In the genomic region with DNA sequence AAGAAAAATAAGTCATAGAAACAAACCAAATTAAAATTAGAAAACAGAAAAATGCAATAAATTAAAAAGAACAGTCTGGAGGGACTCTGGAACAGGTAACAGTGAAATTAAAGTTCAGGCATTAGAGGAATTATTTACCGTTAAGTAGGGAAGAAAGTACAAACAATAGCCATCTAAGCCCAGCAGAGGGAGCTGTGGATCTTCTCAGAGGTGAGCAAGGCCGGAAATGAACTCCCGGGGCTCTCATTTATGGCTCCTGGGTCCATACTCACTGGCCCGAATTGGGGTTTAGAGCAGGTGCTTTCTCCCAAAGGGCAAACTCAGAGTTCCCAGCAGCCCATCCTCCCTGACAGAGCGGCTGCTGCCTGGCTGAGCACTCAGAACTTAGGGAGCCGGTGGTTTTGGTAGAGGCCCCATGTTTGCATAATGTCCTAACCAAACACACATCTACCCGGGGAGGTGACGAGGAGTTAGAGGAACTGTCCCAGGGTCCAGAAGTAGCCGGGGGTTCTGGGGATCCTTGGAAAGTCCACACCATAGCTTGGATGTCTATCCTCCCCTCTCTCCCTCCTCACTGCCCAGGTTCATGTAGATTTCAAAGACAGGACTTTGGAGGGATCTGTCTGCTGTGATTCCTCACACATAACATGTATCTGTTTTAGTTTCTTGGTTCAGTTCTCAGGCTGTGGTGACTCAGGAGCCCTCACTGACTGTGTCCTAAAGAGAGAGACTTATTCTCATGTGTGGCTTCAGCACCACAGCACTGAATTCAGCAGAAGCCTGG, we compare ENCODE assay signal across 8 cellular contexts.
DNase-seq lines count a peak whose midpoint lies in the region; ATAC-seq and TF ChIP-seq lines count a peak whose summit lies in the region.

No MANE protein-coding gene starts in this region.

- H3K9me3 Mint-ChIP-seq in IgD-negative memory B cell = no peaks in the 10 kb centered on the region

- no peaks in the 10 kb centered on the region for H3F3A ChIP-seq in PC-3 (ENCODE audit: low read length, unreplicated experiment)

- TF ChIP-seq CTCF in PC-3 (conservative IDR thresholded peaks at IDR 0.05; ENCODE audit: low read depth, low read length) (peak; percentile 70), fibroblast of villous mesenchyme (IDR thresholded peaks at IDR 0.05; ENCODE audit: insufficient read depth, low read depth, low read length) (peak; percentile 80)

- CTCF ChIA-PET in PC-3 (lab: Charles Lee) = no interaction called here

- H3K4me2 ChIP-seq in PC-3 (ENCODE audit: low read length) = peak overlapping the region; percentile 64

- H4K20me1 ChIP-seq in PC-3 (ENCODE audit: low read length) = no peaks in the 10 kb centered on the region

- peak overlapping the region; percentile 58 to 91 (median 84) for H3K4me3 Mint-ChIP-seq in IgD-negative memory B cell

- DNase-seq in Ammon's horn (ENCODE audit: low spot score) = peak; percentile 58
- DNase-seq in PC-3 = peak; percentile 75
- peak; percentile 49 for DNase-seq in activated T-cell treated with anti-CD3 and anti-CD28 coated beads, Interleukin-2, amount 50 U/mL, for 1 hour
- peak; percentile 74 for DNase-seq in fibroblast of villous mesenchyme (ENCODE audit: low read depth)
- DNase-seq in pons (ENCODE audit: low spot score) = peak; percentile 62

- no peaks in the 10 kb centered on the region for H3K9me3 ChIP-seq in PC-3 (ENCODE audit: low read length)

- intact Hi-C loops in PC-3 (cut with micrococcal nuclease) = no loop called here

- no peaks in the 10 kb centered on the region for H3K79me2 ChIP-seq in PC-3 (ENCODE audit: low read length)

- POLR2A ChIA-PET in PC-3 (lab: Charles Lee; ENCODE audit: unreplicated experiment) = no interaction called here

- BruUV-seq in PC-3 (replicated peaks; lab: Mats Ljungman, UMichigan) = no TSS peak

- no peaks in the 10 kb centered on the region for H3K4me1 ChIP-seq in PC-3 (ENCODE audit: insufficient read depth, low read length)

- H2AFZ ChIP-seq in PC-3 (ENCODE audit: low read length) = peak overlapping the region; percentile 87

- no peak overlapping the region for H3K27ac ChIP-seq in PC-3 (ENCODE audit: low read length)

- H3K27me3 Mint-ChIP-seq in IgD-negative memory B cell = no peaks in the 10 kb centered on the region

- peak overlapping the region; percentile 73 to 94 (median 92) for H3K27ac Mint-ChIP-seq in IgD-negative memory B cell

- H3K9ac ChIP-seq in PC-3 (ENCODE audit: low read length) = no peak overlapping the region

- peak overlapping the region; percentile 21; the same call in 1 of the 2 replicates for H3K4me3 ChIP-seq in PC-3 (ENCODE audit: low read length)
- H3K4me3 ChIP-seq in fibroblast of villous mesenchyme (ENCODE audit: low read depth, low read length) = no peak overlapping the region

- peaks cover 11% of the 10 kb centered on the region for H3K27me3 ChIP-seq in PC-3 (ENCODE audit: low read length)

- ATAC-seq in GM18907 (IDR thresholded peaks at IDR 0.05; ENCODE audit: unreplicated experiment) (peak; percentile 77), PC-3 (peak; percentile 48; the same call in 1 of the 2 replicates), HG02798 (IDR thresholded peaks at IDR 0.05; ENCODE audit: poor library complexity, unreplicated experiment) (no peak)

- peaks cover 27 to 42% (median 38%) of the 10 kb centered on the region in 3 donors for H3K4me1 Mint-ChIP-seq in IgD-negative memory B cell

- peaks cover 2% of the 10 kb centered on the region for H3K36me3 Mint-ChIP-seq in IgD-negative memory B cell

- no peaks in the 10 kb centered on the region for H3K36me3 ChIP-seq in PC-3 (ENCODE audit: low read depth, low read length)

- H3K9me2 ChIP-seq in PC-3 (replicated peaks; ENCODE audit: low read length) = no peaks in the 10 kb centered on the region
